ENCODE assay signal across 9 cellular contexts in genomic region chr3:3110299-3110630, GRCh38. TPM values are rescaled to one million over a fixed set of nuclear protein-coding genes. Genes with fewer than 3 reads are reported as not detected.
DNase-seq lines count a peak whose midpoint lies in the region; ATAC-seq and TF ChIP-seq lines count a peak whose summit lies in the region.
"Had no signal": no experiment of that assay in that cellular context is flagged by ENCODE, and none has a peak within 500 bp of the region (broad histone marks: within the 10 kb centered on the region; RNA-seq: fewer than 3 reads in every experiment).

TSS of gene IL5RA (minus strand) at chr3:3110374. CDS start at chr3:3104984, 5,390 bp downstream.

- H2AFZ ChIP-seq in osteoblast (ENCODE audit: low read length), result peak within 1 kb of the TSS; percentile 17

- H3K4me2 ChIP-seq in osteoblast (ENCODE audit: insufficient read depth, low read length), result no peak within 1 kb of the TSS

- H3K9me3 ChIP-seq in adipocyte (ENCODE audit: control insufficient read depth, low read length) (peaks cover 5% of the 10 kb centered on the region), osteoblast (ENCODE audit: low read depth, low read length) (no peaks in the 10 kb centered on the region)

- no peaks in the 10 kb centered on the region for H3K4me1 ChIP-seq in adipocyte (ENCODE audit: control insufficient read depth, insufficient read depth, low read length)
- H3K4me1 ChIP-seq in osteoblast (ENCODE audit: insufficient read depth, low read length), result no peaks in the 10 kb centered on the region

- TF ChIP-seq CTCF in osteoblast (IDR thresholded peaks at IDR 0.05; ENCODE audit: extremely low read depth, low read depth, low read length), result no peak

- no peaks in the 10 kb centered on the region for H3K79me2 ChIP-seq in osteoblast (ENCODE audit: insufficient read depth, low read length)

- no peak within 1 kb of the TSS for H3K9ac ChIP-seq in adipocyte (ENCODE audit: low read length)

- no peak within 1 kb of the TSS for H3K27ac ChIP-seq in osteoblast (ENCODE audit: low read depth, low read length)
- H3K27ac ChIP-seq in substantia nigra (ENCODE audit: low read depth, low read length, poor library complexity, severe bottlenecking), result no peak within 1 kb of the TSS

- peak; percentile 51 for ATAC-seq in HG03439 (IDR thresholded peaks at IDR 0.05; ENCODE audit: unreplicated experiment)

- H4K20me1 ChIP-seq in osteoblast (ENCODE audit: insufficient read depth, low read length), result no peaks in the 10 kb centered on the region

- DNase-seq in NCI-H2081 (lab: John Stamatoyannopoulos, UW) (peak; percentile 11 to 57), NCI-H2081 treated with DMSO at 0.1 percent for 48 hours (lab: John Stamatoyannopoulos, UW) (no peak), adipocyte (ENCODE audit: low read depth) (peak; percentile 4), osteoblast (ENCODE audit: insufficient read length, low spot score, missing footprints) (no peak), substantia nigra (lab: John Stamatoyannopoulos, UW) (no peak), cortex of kidney (lab: John Stamatoyannopoulos, UW) (no peak)
- DNase-seq in activated CD8-positive, alpha-beta memory T cell treated with anti-CD3 and anti-CD28 coated beads for 24 hours, result no peak

- H3K4me3 ChIP-seq in adipocyte (ENCODE audit: low read length) (no peak within 1 kb of the TSS), osteoblast (ENCODE audit: insufficient read depth, low read length) (no peak within 1 kb of the TSS)

- H3K36me3 ChIP-seq in adipocyte (ENCODE audit: control insufficient read depth, insufficient read depth, low read length, severe bottlenecking) (no peaks in the 10 kb centered on the region), osteoblast (ENCODE audit: insufficient read depth, low read length) (no peaks in the 10 kb centered on the region)

- H3K27me3 ChIP-seq in adipocyte (replicated peaks; ENCODE audit: control insufficient read depth, insufficient read depth, low read length) (peaks cover 8% of the 10 kb centered on the region), osteoblast (ENCODE audit: insufficient read depth, low read length) (no peaks in the 10 kb centered on the region)

RNA-seq across cellular contexts. Expression of gene IL5RA, which starts in this region (rescaled TPM):
- total RNA-seq in osteoblast, result not detected in 2 replicates
- total RNA-seq: RPMI7951 had no signal

Comparison
In these comparisons a context has a peak if more than half of its experiments do, and no peak if none do; other contexts are left out.
1. DNase-seq: peak in NCI-H2081 (2 of 2) and adipocyte (single experiment); none in NCI-H2081 treated with DMSO at 0.1 percent for 48 hours (single experiment), osteoblast (single experiment), substantia nigra (0 of 49), cortex of kidney (single experiment) and activated CD8-positive, alpha-beta memory T cell treated with anti-CD3 and anti-CD28 coated beads for 24 hours (single experiment).